15 cellular contexts compared by ENCODE assay signal in genomic region chr2:38168710-38169480, GRCh38.
DNase-seq lines count a peak whose midpoint lies in the region; ATAC-seq and TF ChIP-seq lines count a peak whose summit lies in the region.
"Had no signal": no experiment of that assay in that cellular context is flagged by ENCODE, and none has a peak within 500 bp of the region (broad histone marks: within the 10 kb centered on the region; RNA-seq: fewer than 3 reads in every experiment).

No MANE protein-coding gene starts in this region.

- H3K27ac Mint-ChIP-seq in chondrocyte (ENCODE audit: unreplicated experiment), result peak overlapping the region; percentile 1
- H3K27ac Mint-ChIP-seq in activated T-helper 17 cell treated with anti-CD3 and anti-CD28 coated beads, Interleukin-2, amount 50 U/mL, for 72 hours, result no peak overlapping the region
- H3K27ac Mint-ChIP-seq: activated naive CD8-positive, alpha-beta T cell treated with anti-CD3 and anti-CD28 coated beads, Interleukin-2, amount 10 ng/mL, durations not matched to agents 7 days and 5 days; type B pancreatic cell had no signal

- peaks cover 24% of the 10 kb centered on the region for H3K4me1 Mint-ChIP-seq in chondrocyte (ENCODE audit: low read depth)
- no peaks in the 10 kb centered on the region for H3K4me1 Mint-ChIP-seq in activated T-helper 17 cell treated with anti-CD3 and anti-CD28 coated beads, Interleukin-2, amount 50 U/mL, for 72 hours

- no peaks in the 10 kb centered on the region for H3K36me3 Mint-ChIP-seq in chondrocyte (ENCODE audit: low read depth)
- no peaks in the 10 kb centered on the region for H3K36me3 Mint-ChIP-seq in activated T-helper 17 cell treated with anti-CD3 and anti-CD28 coated beads, Interleukin-2, amount 50 U/mL, for 72 hours (ENCODE audit: low read depth)
- H3K36me3 Mint-ChIP-seq: activated naive CD8-positive, alpha-beta T cell treated with anti-CD3 and anti-CD28 coated beads, Interleukin-2, amount 10 ng/mL, durations not matched to agents 7 days and 5 days had no signal

- H3K4me3 Mint-ChIP-seq in chondrocyte (ENCODE audit: unreplicated experiment), result no peak overlapping the region
- H3K4me3 Mint-ChIP-seq in activated T-helper 17 cell treated with anti-CD3 and anti-CD28 coated beads, Interleukin-2, amount 50 U/mL, for 72 hours, result no peak overlapping the region
- H3K4me3 Mint-ChIP-seq: activated naive CD8-positive, alpha-beta T cell treated with anti-CD3 and anti-CD28 coated beads, Interleukin-2, amount 10 ng/mL, durations not matched to agents 7 days and 5 days; type B pancreatic cell had no signal

- no peaks in the 10 kb centered on the region for H3K9me3 Mint-ChIP-seq in chondrocyte (ENCODE audit: low read depth)
- H3K9me3 Mint-ChIP-seq in activated T-helper 17 cell treated with anti-CD3 and anti-CD28 coated beads, Interleukin-2, amount 50 U/mL, for 72 hours, result no peaks in the 10 kb centered on the region
- H3K9me3 Mint-ChIP-seq: activated naive CD8-positive, alpha-beta T cell treated with anti-CD3 and anti-CD28 coated beads, Interleukin-2, amount 10 ng/mL, durations not matched to agents 7 days and 5 days had no signal

- DNase-seq in EL, result peak; percentile 61
- peak; percentile 34 for DNase-seq in NCI-H226
- no peak for DNase-seq in chondrocyte (ENCODE audit: low spot score)
- DNase-seq in non-pigmented ciliary epithelial cell (ENCODE audit: low read depth), result peak; percentile 76
- no peak for DNase-seq in AG08396 (ENCODE audit: low spot score)
- DNase-seq in effector CD4-positive, alpha-beta T cell, result no peak
- DNase-seq in left ventricle myocardium superior, result no peak
- DNase-seq: activated naive CD8-positive, alpha-beta T cell treated with anti-CD3 and anti-CD28 coated beads, Interleukin-2, amount 10 ng/mL, durations not matched to agents 7 days and 5 days; colonic mucosa; DND-41; Karpas-422; NCI-H2081; stimulated activated CD4-positive, alpha-beta T cell treated with anti-CD3 and anti-CD28 coated beads, Interleukin-1b, Interleukin-23, amount 100 ng/mL, for 48 hours had no signal

- intact Hi-C loops in left ventricle myocardium superior (cut with micrococcal nuclease), result no loop called here

- no peaks in the 10 kb centered on the region for H3K27me3 Mint-ChIP-seq in chondrocyte (ENCODE audit: low read depth)
- H3K27me3 Mint-ChIP-seq in activated T-helper 17 cell treated with anti-CD3 and anti-CD28 coated beads, Interleukin-2, amount 50 U/mL, for 72 hours, result peaks cover 33% of the 10 kb centered on the region
- H3K27me3 Mint-ChIP-seq: type B pancreatic cell had no signal

- TF ChIP-seq CTCF in chondrocyte (IDR thresholded peaks at IDR 0.05), result no peak

- ATAC-seq in left ventricle myocardium superior, result no peak
- no peak for ATAC-seq in activated T-helper 17 cell treated with anti-CD3 and anti-CD28 coated beads, Interleukin-2, amount 50 U/mL, for 72 hours (replicated peaks)

Comparison
In these comparisons a context has a peak if more than half of its experiments do, and no peak if none do; other contexts are left out.
1. DNase-seq: peak in EL (single experiment), NCI-H226 (single experiment) and non-pigmented ciliary epithelial cell (single experiment); none in chondrocyte (single experiment), AG08396 (single experiment), effector CD4-positive, alpha-beta T cell (single experiment) and left ventricle myocardium superior (single experiment).